15 cellular contexts compared by ENCODE assay signal in the genomic region with DNA sequence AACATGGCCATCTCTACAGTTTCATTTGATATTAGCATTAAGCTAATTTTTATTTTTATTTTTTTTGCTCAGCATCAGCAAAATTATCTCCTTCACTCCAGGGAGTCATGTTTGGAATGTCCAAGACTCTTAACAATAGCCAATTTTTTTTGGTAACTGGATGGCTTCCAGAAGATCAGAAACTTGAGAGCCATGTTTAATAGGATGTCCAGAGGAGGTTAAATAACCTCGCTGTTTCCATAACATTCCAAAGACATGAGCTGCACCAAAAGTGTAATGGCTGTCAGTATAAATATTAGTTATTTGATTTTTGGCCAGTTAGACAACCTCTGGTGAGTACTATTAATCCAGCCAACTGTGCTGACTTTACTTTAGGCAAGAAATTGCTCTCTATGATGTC.
DNase-seq lines count a peak whose midpoint lies in the region; ATAC-seq and TF ChIP-seq lines count a peak whose summit lies in the region.
"Had no signal": no experiment of that assay in that cellular context is flagged by ENCODE, and none has a peak within 500 bp of the region (broad histone marks: within the 10 kb centered on the region; RNA-seq: fewer than 3 reads in every experiment).

No MANE protein-coding gene starts in this region.

- H4K20me1 ChIP-seq in OCI-LY7 (ENCODE audit: insufficient read depth, low read length), result no peaks in the 10 kb centered on the region

- BruUV-seq in OCI-LY7 (replicated peaks; lab: Mats Ljungman, UMichigan), result no TSS peak

- intact Hi-C loops in OCI-LY7 (cut with micrococcal nuclease; ENCODE audit: unreplicated experiment), result no loop called here

- H3K36me3 ChIP-seq in MG63, result no peaks in the 10 kb centered on the region
- H3K36me3 ChIP-seq in OCI-LY7 (ENCODE audit: insufficient read depth, low read length), result no peaks in the 10 kb centered on the region
- H3K36me3 ChIP-seq: lower lobe of right lung, ovary had no signal

- TF ChIP-seq CTCF in choroid plexus epithelial cell (conservative IDR thresholded peaks at IDR 0.05; ENCODE audit: low read depth, low read length) (no peak), OCI-LY7 (conservative IDR thresholded peaks at IDR 0.05; ENCODE audit: low read length) (no peak)

- no peaks in the 10 kb centered on the region for H3K27me3 ChIP-seq in MG63
- H3K27me3 ChIP-seq: ovary had no signal

- POLR2A ChIA-PET in OCI-LY7 (lab: Charles Lee), result interaction anchor here (0.5 to 1.2 kb wide), 4 partner anchors 13 to 369 kb away, joined by 3 to 4 read pairs (median 4); no protein-coding TSS in a partner anchor

- H3K9me3 ChIP-seq in MG63 (no peaks in the 10 kb centered on the region), OCI-LY7 (ENCODE audit: low read length) (no peaks in the 10 kb centered on the region)
- H3K9me3 ChIP-seq: lower lobe of right lung, ovary had no signal

- H3K9me2 ChIP-seq in OCI-LY7 (ENCODE audit: insufficient read depth, low read length), result no peaks in the 10 kb centered on the region

- no peak overlapping the region for H2AFZ ChIP-seq in OCI-LY7 (ENCODE audit: low read length)

- H3K27ac ChIP-seq in OCI-LY7 (ENCODE audit: low read depth, low read length, poor library complexity, severe bottlenecking), result no peak overlapping the region
- H3K27ac ChIP-seq: C4-2B, lower lobe of right lung, ovary had no signal

- CTCF ChIA-PET in OCI-LY7 (lab: Charles Lee; ENCODE audit: unreplicated experiment), result interaction anchor here (1.0 kb wide), 1 partner anchor 16 kb away, joined by 3 read pairs; no protein-coding TSS in a partner anchor

- H3K79me2 ChIP-seq in OCI-LY7 (ENCODE audit: insufficient read depth, low read depth, low read length), result no peaks in the 10 kb centered on the region

- H3K4me3 ChIP-seq in MG63, result no peak overlapping the region
- H3K4me3 ChIP-seq in choroid plexus epithelial cell (ENCODE audit: low read depth, low read length), result no peak overlapping the region
- no peak overlapping the region for H3K4me3 ChIP-seq in OCI-LY7 (ENCODE audit: low read depth, low read length, poor library complexity, severe bottlenecking)
- H3K4me3 ChIP-seq: lower lobe of right lung, ovary had no signal

- ATAC-seq in GM18867 (IDR thresholded peaks at IDR 0.05; ENCODE audit: unreplicated experiment), result no peak
- ATAC-seq: lower lobe of right lung had no signal

- no peaks in the 10 kb centered on the region for H3K4me1 ChIP-seq in OCI-LY7 (ENCODE audit: insufficient read depth, low read length, poor library complexity, severe bottlenecking)
- H3K4me1 ChIP-seq: lower lobe of right lung had no signal

- H3K4me2 ChIP-seq in OCI-LY7 (ENCODE audit: low read length), result no peak overlapping the region

- DNase-seq in AG20443 (ENCODE audit: low spot score) (peak; percentile 37), MG63 (peak; percentile 29), choroid plexus epithelial cell (ENCODE audit: low read depth) (peak; percentile 96), kidney tubule cell (ENCODE audit: low spot score) (peak; percentile 47), T-helper 1 cell (no peak), NCI-H2107 (lab: John Stamatoyannopoulos, UW) (no peak), OCI-LY7 (ENCODE audit: low spot score) (no peak)
- DNase-seq: activated CD4-positive, alpha-beta memory T cell treated with anti-CD3 and anti-CD28 coated beads for 36 hours; head of caudate nucleus; lower lobe of right lung; NCI-H2171 treated with DMSO at 0.1 percent for 48 hours; ovary; stimulated activated CD4-positive, alpha-beta T cell treated with anti-CD3 and anti-CD28 coated beads, Interleukin-1b, Interleukin-23, amount 100 ng/mL, for 48 hours had no signal

Comparison
In these comparisons a context has a peak if more than half of its experiments do, and no peak if none do; other contexts are left out.
1. DNase-seq: peak in AG20443 (single experiment), MG63 (single experiment), choroid plexus epithelial cell (single experiment) and kidney tubule cell (single experiment); none in T-helper 1 cell (0 of 5), NCI-H2107 (single experiment) and OCI-LY7 (single experiment).